In genomic region chr4:139682309-139683210, GRCh38 we compare ENCODE assay signal across 14 cellular contexts. TPM values are rescaled to one million over a fixed set of nuclear protein-coding genes. Genes with fewer than 3 reads are reported as not detected.
DNase-seq lines count a peak whose midpoint lies in the region; ATAC-seq and TF ChIP-seq lines count a peak whose summit lies in the region.
"Had no signal": no experiment of that assay in that cellular context is flagged by ENCODE, and none has a peak within 500 bp of the region (broad histone marks: within the 10 kb centered on the region; RNA-seq: fewer than 3 reads in every experiment).

No MANE protein-coding gene starts in this region.

- H3K9me3 ChIP-seq in heart left ventricle (no peaks in the 10 kb centered on the region), right atrium auricular region (no peaks in the 10 kb centered on the region), lower lobe of right lung (no peaks in the 10 kb centered on the region)
- H3K9me3 ChIP-seq: SJSA1 had no signal

- H3K4me1 ChIP-seq in heart left ventricle (peaks cover 6 to 52% (median 33%) of the 10 kb centered on the region in 12 donors), right atrium auricular region (peaks cover 0 to 34% of the 10 kb centered on the region in 2 donors), lower lobe of right lung (peaks cover 40% of the 10 kb centered on the region)
- H3K4me1 ChIP-seq: SJSA1 had no signal

- H3K27me3 ChIP-seq in heart left ventricle (no peaks in the 10 kb centered on the region), right atrium auricular region (no peaks in the 10 kb centered on the region), lower lobe of right lung (ENCODE audit: low read depth) (no peaks in the 10 kb centered on the region)
- H3K27me3 ChIP-seq: SJSA1 had no signal

- no peak overlapping the region for H3K4me3 ChIP-seq in heart left ventricle
- no peak overlapping the region for H3K4me3 ChIP-seq in right atrium auricular region
- H3K4me3 ChIP-seq in lower lobe of right lung, result no peak overlapping the region
- H3K4me3 ChIP-seq: GM23338, SJSA1 had no signal

- 43 to 61% (median 50%) methylated on average over 8 of the region's 8 CpGs for WGBS in heart left ventricle, 4 donors

- no peak for TF ChIP-seq CTCF in heart left ventricle (IDR thresholded peaks at IDR 0.05)
- TF ChIP-seq CTCF in right atrium auricular region (IDR thresholded peaks at IDR 0.05), result no peak
- TF ChIP-seq CTCF in lower lobe of right lung (IDR thresholded peaks at IDR 0.05), result no peak

- H3K36me3 ChIP-seq in heart left ventricle, result peaks cover 0 to 40% (median 25%) of the 10 kb centered on the region in 9 donors
- H3K36me3 ChIP-seq in right atrium auricular region, result peaks cover 18% of the 10 kb centered on the region
- peaks cover 32% of the 10 kb centered on the region for H3K36me3 ChIP-seq in lower lobe of right lung
- H3K36me3 ChIP-seq: SJSA1 had no signal

- ATAC-seq in heart left ventricle, result peak in 3 of 4 donors; percentile 35 to 69 (median 65)
- peak in 1 of 2 donors; percentile 29 for ATAC-seq in lower lobe of right lung
- ATAC-seq in HG03159 (IDR thresholded peaks at IDR 0.05; ENCODE audit: unreplicated experiment), result no peak
- no peak for ATAC-seq in GM18511 (IDR thresholded peaks at IDR 0.05; ENCODE audit: unreplicated experiment)
- no peak for ATAC-seq in GM19324 (IDR thresholded peaks at IDR 0.05; ENCODE audit: low FRiP score, unreplicated experiment)
- ATAC-seq: GM23338 had no signal

- no peak for TF ChIP-seq POLR2A in heart left ventricle (IDR thresholded peaks at IDR 0.05)

- DNase-seq in heart left ventricle, result peak in 3 of 5 donors; percentile 19 to 35 (median 28)
- DNase-seq in right atrium auricular region (ENCODE audit: low spot score), result no peak
- no peak for DNase-seq in epithelial cell of prostate (ENCODE audit: low read depth, low spot score)
- no peak for DNase-seq in lower lobe of right lung
- no peak for DNase-seq in LoVo (ENCODE audit: low spot score)
- DNase-seq: activated naive CD8-positive, alpha-beta T cell treated with anti-CD3 and anti-CD28 coated beads, Interleukin-2, amount 10 ng/mL, durations not matched to agents 7 days and 5 days; NCI-H1048; NCI-H2171 treated with DMSO at 0.1 percent for 48 hours; nucleus accumbens had no signal

- intact Hi-C loops in heart left ventricle (cut with DNase I) (no loop called here), lower lobe of right lung (cut with DNase I) (no loop called here)

- peak overlapping the region in 6 of 12 donors; percentile 0 to 35 (median 24) for H3K27ac ChIP-seq in heart left ventricle
- H3K27ac ChIP-seq in right atrium auricular region, result no peak overlapping the region
- peak overlapping the region; percentile 92 for H3K27ac ChIP-seq in epithelial cell of prostate
- H3K27ac ChIP-seq in lower lobe of right lung, result peak overlapping the region; percentile 2
- H3K27ac ChIP-seq: SJSA1 had no signal

RNA-seq across cellular contexts. Expression of gene MGST2, which starts 16.9 kb away (rescaled TPM):
- total RNA-seq in heart left ventricle, result 100 to 1,000 TPM in 7 of 9 donors, 10 to 100 TPM in 2; 94.7 to 122 (median 105) TPM
- 100 to 1,000 TPM in 1 of 2 donors, 10 to 100 TPM in 1; 86.6 to 209 TPM for polyA plus RNA-seq in heart left ventricle
- 100 to 1,000 TPM in 1 of 2 donors, 10 to 100 TPM in 1; 77.4 to 129 TPM for total RNA-seq in right atrium auricular region
- 79.3 TPM for total RNA-seq in lower lobe of right lung

Comparison
In these comparisons a context has a peak if more than half of its experiments do, and no peak if none do; other contexts are left out.
1. DNase-seq: peak in heart left ventricle (3 of 5); none in right atrium auricular region (single experiment), epithelial cell of prostate (single experiment), lower lobe of right lung (single experiment) and LoVo (single experiment).
2. ATAC-seq: peak in heart left ventricle (3 of 4); none in HG03159 (single experiment), GM18511 (single experiment) and GM19324 (single experiment).
3. H3K27ac ChIP-seq: peak in epithelial cell of prostate (single experiment) and lower lobe of right lung (single experiment); none in right atrium auricular region (0 of 2).